ENCODE assay signal across 8 cellular contexts in the genomic region with DNA sequence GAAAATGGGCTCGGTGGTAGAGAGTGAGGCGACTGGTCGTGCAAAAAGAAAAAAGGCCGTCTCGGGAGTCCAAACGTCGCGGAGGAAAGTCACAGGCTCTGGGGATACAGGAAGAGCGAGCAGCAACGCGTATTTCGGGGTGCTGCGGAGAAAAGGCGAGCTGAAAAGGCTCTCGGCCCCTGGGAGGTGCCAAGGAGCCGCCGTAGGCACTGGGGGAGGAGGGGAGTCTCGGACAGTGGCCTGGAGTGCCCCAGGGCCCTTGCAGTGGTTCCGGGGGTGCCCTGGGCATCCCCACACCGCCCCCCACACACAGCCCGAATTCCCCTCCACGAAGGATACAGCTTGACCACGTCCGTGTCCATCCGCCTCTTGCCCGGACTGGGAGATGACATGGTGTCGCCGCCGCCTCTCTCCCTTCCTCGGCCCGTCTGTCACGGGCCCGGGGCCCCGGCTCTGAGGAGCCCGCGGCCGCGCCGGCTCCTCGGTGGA. TPM values are rescaled to one million over a fixed set of nuclear protein-coding genes. Genes with fewer than 3 reads are reported as not detected.
DNase-seq lines count a peak whose midpoint lies in the region; ATAC-seq and TF ChIP-seq lines count a peak whose summit lies in the region.

No MANE protein-coding gene starts in this region.

- H3K36me3 Mint-ChIP-seq in T-cell, result no peaks in the 10 kb centered on the region

- no peak for TF ChIP-seq CTCF in BJ (IDR thresholded peaks at IDR 0.05; ENCODE audit: insufficient read depth, low read depth, low read length)

- H3K36me3 ChIP-seq in BJ (ENCODE audit: control insufficient read depth, insufficient read depth, low read length), result no peaks in the 10 kb centered on the region

- H3K27ac Mint-ChIP-seq in T-cell, result no peak overlapping the region

- H3K4me3 ChIP-seq in BJ (ENCODE audit: low read depth, low read length), result peak overlapping the region; percentile 82

- DNase-seq in BJ (ENCODE audit: low read depth) (no peak), T-cell (peak in 25 of 34 experiments; percentile 1 to 31 (median 16)), cerebellum (ENCODE audit: low spot score) (peak; percentile 60), left lobe of liver (ENCODE audit: low spot score) (peak; percentile 71)
- DNase-seq in stimulated activated CD8-positive, alpha-beta memory T cell treated with anti-CD3 and anti-CD28 coated beads, Interleukin-15, amount 100 ng/mL, for 24 hours (ENCODE audit: low read depth), result peak; percentile 11

- CTCF ChIA-PET in BJ (lab: Yijun Ruan, JAX) (interaction anchor here (0.5 to 1.7 kb wide), 6 partner anchors 10 to 247 kb away, joined by 3 to 10 read pairs (median 6); no protein-coding TSS in a partner anchor), T-cell (lab: Charles Lee) (interaction anchor here (0.5 to 0.7 kb wide), 2 partner anchors 127 to 350 kb away, joined by 3 to 5 read pairs; no protein-coding TSS in a partner anchor)

- no peaks in the 10 kb centered on the region for H3K9me3 Mint-ChIP-seq in T-cell

- H3K4me3 Mint-ChIP-seq in T-cell, result no peak overlapping the region

- ATAC-seq in GM19025 (IDR thresholded peaks at IDR 0.05; ENCODE audit: low read depth, unreplicated experiment), result peak; percentile 25
- ATAC-seq in HG03175 (IDR thresholded peaks at IDR 0.05; ENCODE audit: unreplicated experiment), result peak; percentile 26
- ATAC-seq in T-cell (replicated peaks in 1 of 4), result peak; percentile 1 to 33 (median 24)
- ATAC-seq in left lobe of liver, result peak; percentile 50
- no peak for ATAC-seq in activated CD4-positive, CD25-positive, alpha-beta regulatory T cell treated with anti-CD3 and anti-CD28 coated beads, Interleukin-2, amount 50 U/mL, for 24 hours

- POLR2A ChIA-PET in BJ (lab: Charles Lee), result interaction anchor here (0.6 kb wide), 1 partner anchor 16 kb away, joined by 4 read pairs; no protein-coding TSS in a partner anchor
- POLR2A ChIA-PET in T-cell (lab: Charles Lee), result interaction anchor here (0.6 to 0.7 kb wide), 2 partner anchors 37 to 816 kb away, joined by 3 to 4 read pairs; no protein-coding TSS in a partner anchor

- H3K27me3 Mint-ChIP-seq in T-cell, result no peaks in the 10 kb centered on the region

- H3K27me3 ChIP-seq in BJ (ENCODE audit: control insufficient read depth, insufficient read depth, low read length), result no peaks in the 10 kb centered on the region

- peaks cover 9 to 24% (median 14%) of the 10 kb centered on the region in 3 donors for H3K4me1 Mint-ChIP-seq in T-cell

RNA-seq across cellular contexts. Expression of gene UBE2H, which starts 0.6 kb away (rescaled TPM):
- 37.0 and 93.3 TPM in 2 replicates for polyA plus RNA-seq in BJ (2011; rRNA removed)
- 34.5 and 44.9 TPM in 2 replicates for polyA minus RNA-seq in BJ (2011; rRNA and poly(A)+ RNA removed)
- total RNA-seq in T-cell (10 to 100 TPM; 37.5 to 63.8 (median 50.1) TPM), cerebellum (79.8 TPM), left lobe of liver (33.8 TPM)

Comparison
In these comparisons a context has a peak if more than half of its experiments do, and no peak if none do; other contexts are left out.
1. ATAC-seq: peak in GM19025 (single experiment), HG03175 (single experiment), T-cell (4 of 4) and left lobe of liver (single experiment); none in activated CD4-positive, CD25-positive, alpha-beta regulatory T cell treated with anti-CD3 and anti-CD28 coated beads, Interleukin-2, amount 50 U/mL, for 24 hours (0 of 2).